In the genomic region with DNA sequence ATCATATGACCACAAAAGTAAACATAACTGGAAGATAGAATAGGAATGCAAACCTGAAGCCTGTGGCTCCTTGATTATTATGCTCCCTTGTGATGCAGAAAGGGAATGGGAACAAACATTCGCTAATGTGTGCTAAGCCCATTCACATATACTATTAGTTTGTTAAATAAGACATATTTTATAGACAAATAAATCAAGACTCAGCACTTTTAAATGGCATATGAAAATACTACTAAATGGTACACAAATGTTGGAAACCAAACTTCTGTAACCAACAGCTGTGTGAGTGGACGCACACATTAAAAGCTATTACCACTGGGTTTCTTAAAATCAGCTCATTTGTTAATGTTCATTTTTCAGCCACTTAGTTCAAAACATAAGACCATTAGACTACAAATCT, we compare ENCODE assay signal across 17 cellular contexts.
"Had no signal": no experiment of that assay in that cellular context is flagged by ENCODE, and none has a peak within 500 bp of the region (broad histone marks: within the 10 kb centered on the region; RNA-seq: fewer than 3 reads in every experiment).

No MANE protein-coding gene starts in this region.

- H3K9me3 ChIP-seq: gastrocnemius medialis, spleen, tibial nerve, upper lobe of right lung, vagina had no signal

- H3K27ac ChIP-seq: hepatocyte, spleen, tibial nerve, upper lobe of right lung, vagina had no signal

- H3K27me3 ChIP-seq: gastrocnemius medialis, hepatocyte, spleen, tibial nerve, upper lobe of right lung, vagina had no signal

- H3K4me1 ChIP-seq: upper lobe of right lung, vagina had no signal

- H3K4me3 ChIP-seq: gastrocnemius medialis, hepatocyte, spleen, tibial nerve, upper lobe of right lung, vagina had no signal

- DNase-seq: effector memory CD4-positive, alpha-beta T cell; gastrocnemius medialis; glutamatergic neuron; kidney; left cardiac atrium; mesendoderm; naive B cell; spleen; stimulated activated CD4-positive, alpha-beta T cell treated with anti-CD3 and anti-CD28 coated beads, Interleukin-15, amount 100 ng/mL, for 24 hours; stimulated activated CD4-positive, alpha-beta T cell treated with anti-CD3 and anti-CD28 coated beads, Interleukin-1b, Interleukin-23, amount 100 ng/mL, for 48 hours; stimulated activated CD4-positive, alpha-beta T cell treated with anti-CD3 and anti-CD28 coated beads, Interleukin-4, amount 100 ng/mL, for 24 hours; upper lobe of right lung had no signal

- ATAC-seq: esophagus mucosa; gastrocnemius medialis; left cardiac atrium; stimulated activated memory B cell treated with anti-CD40 and anti-IgM and Interleukin-4, amounts not matched to agents 10 μg/mL and 1 μg/mL and 100 μg/mL, for 72 hours; upper lobe of right lung had no signal
